In the genomic region with DNA sequence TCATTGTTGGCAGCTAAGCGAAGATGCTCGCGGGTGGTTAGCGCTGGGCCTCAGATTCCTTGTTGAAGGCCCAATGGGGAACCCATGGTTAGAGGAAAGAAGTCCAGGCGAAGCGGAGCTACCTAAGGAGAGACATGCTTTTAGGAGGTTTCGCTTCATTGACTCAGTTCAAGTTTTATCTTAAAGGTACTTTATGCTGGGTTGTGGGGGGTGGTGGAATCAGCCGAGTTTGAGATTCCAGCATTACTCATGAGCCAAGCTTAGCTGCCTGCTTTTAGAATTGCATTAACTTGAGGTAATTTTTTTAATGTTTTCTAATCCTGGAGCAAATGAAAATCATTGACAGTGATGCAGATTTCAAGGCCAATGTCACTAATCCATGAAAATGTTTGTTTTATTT, we compare ENCODE assay signal across 1 cellular context.
TF ChIP-seq lines count a peak whose summit lies in the region.

No MANE protein-coding gene starts in this region.

TF ChIP-seq in H1, 55 proteins besides CTCF, POLR2A, EP300 and RAD21:
- TF ChIP-seq CHD1 (IDR thresholded peaks at IDR 0.05; ENCODE audit: low read depth, low read length) (no peak), MAFK (IDR thresholded peaks at IDR 0.05; ENCODE audit: low read depth, low read length) (no peak), CTBP2 (IDR thresholded peaks at IDR 0.05; ENCODE audit: borderline replicate concordance, insufficient read depth, insufficient read length, low read length) (no peak), POLR2AphosphoS5 (IDR thresholded peaks at IDR 0.05; ENCODE audit: low read depth, low read length) (no peak), RXRA (IDR thresholded peaks at IDR 0.05; ENCODE audit: insufficient read depth, low read depth, low read length) (no peak)
- TF ChIP-seq, protein P1, sequence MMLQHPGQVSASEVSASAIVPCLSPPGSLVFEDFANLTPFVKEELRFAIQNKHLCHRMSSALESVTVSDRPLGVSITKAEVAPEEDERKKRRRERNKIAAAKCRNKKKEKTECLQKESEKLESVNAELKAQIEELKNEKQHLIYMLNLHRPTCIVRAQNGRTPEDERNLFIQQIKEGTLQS (IDR thresholded peaks at IDR 0.05; ENCODE audit: insufficient read depth, low read depth, low read length) = no peak
